ENCODE assay signal across 1 cellular context in the genomic region with DNA sequence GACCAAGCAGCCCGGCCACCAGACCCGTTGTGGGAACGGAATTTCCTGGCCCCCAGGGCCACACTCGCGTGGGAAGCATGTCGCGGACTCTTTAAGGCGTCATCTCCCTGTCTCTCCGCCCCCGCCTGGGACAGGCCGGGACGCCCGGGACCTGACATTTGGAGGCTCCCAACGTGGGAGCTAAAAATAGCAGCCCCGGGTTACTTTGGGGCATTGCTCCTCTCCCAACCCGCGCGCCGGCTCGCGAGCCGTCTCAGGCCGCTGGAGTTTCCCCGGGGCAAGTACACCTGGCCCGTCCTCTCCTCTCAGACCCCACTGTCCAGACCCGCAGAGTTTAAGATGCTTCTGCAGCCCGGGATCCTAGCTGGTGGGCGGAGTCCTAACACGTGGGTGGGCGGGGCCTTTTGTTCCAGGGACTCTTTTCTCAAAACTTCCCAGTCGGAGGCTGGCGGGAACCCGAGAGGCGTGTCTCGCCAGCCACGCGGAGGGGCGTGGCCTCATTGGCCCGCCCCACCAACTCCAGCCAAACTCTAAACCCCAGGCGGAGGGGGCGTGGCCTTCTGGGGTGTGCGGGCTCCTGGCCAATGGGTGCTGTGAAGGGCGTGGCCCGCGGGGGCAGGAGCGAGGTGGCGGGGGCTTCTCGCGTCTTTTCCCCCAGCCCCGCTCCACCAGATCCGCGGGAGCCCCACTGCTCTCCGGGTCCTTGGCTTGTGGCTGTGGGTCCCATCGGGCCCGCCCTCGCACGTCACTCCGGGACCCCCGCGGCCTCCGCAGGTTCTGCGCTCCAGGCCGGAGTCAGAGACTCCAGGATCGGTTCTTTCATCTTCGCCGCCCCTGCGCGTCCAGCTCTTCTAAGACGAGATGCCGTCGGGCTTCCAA.
TF ChIP-seq lines count a peak whose summit lies in the region.

A gene (plus strand): TSS at position 645 of the 879 bp plus-strand sequence. CDS start 217 bp downstream, at position 862.

TF ChIP-seq in K562, 482 proteins besides CTCF, POLR2A, EP300 and RAD21 (continued from another document and continues in another):
- TF ChIP-seq, protein P1, sequence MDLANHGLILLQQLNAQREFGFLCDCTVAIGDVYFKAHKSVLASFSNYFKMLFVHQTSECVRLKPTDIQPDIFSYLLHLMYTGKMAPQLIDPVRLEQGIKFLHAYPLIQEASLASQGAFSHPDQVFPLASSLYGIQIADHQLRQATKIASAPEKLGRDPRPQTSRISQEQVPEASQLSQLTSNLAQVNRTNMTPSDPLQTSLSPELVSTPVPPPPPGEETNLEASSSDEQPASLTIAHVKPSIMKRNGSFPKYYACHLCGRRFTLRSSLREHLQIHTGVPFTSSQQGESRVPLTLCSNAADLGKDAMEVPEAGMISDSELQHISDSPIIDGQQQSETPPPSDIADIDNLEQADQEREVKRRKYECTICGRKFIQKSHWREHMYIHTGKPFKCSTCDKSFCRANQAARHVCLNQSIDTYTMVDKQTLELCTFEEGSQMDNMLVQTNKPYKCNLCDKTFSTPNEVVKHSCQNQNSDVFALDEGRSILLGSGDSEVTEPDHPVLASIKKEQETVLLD (IDR thresholded peaks at IDR 0.05), result 0 out of 2 replicates have a peak, but pooled peaks have one; percentile 8
- TF ChIP-seq, protein P2, sequence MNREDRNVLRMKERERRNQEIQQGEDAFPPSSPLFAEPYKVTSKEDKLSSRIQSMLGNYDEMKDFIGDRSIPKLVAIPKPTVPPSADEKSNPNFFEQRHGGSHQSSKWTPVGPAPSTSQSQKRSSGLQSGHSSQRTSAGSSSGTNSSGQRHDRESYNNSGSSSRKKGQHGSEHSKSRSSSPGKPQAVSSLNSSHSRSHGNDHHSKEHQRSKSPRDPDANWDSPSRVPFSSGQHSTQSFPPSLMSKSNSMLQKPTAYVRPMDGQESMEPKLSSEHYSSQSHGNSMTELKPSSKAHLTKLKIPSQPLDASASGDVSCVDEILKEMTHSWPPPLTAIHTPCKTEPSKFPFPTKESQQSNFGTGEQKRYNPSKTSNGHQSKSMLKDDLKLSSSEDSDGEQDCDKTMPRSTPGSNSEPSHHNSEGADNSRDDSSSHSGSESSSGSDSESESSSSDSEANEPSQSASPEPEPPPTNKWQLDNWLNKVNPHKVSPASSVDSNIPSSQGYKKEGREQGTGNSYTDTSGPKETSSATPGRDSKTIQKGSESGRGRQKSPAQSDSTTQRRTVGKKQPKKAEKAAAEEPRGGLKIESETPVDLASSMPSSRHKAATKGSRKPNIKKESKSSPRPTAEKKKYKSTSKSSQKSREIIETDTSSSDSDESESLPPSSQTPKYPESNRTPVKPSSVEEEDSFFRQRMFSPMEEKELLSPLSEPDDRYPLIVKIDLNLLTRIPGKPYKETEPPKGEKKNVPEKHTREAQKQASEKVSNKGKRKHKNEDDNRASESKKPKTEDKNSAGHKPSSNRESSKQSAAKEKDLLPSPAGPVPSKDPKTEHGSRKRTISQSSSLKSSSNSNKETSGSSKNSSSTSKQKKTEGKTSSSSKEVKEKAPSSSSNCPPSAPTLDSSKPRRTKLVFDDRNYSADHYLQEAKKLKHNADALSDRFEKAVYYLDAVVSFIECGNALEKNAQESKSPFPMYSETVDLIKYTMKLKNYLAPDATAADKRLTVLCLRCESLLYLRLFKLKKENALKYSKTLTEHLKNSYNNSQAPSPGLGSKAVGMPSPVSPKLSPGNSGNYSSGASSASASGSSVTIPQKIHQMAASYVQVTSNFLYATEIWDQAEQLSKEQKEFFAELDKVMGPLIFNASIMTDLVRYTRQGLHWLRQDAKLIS (CRISPR knock-in tag; IDR thresholded peaks at IDR 0.05), result 0 out of 2 replicates have a peak, but pooled peaks have one; percentile 10
- no peak for TF ChIP-seq ZNF583 (CRISPR knock-in tag; IDR thresholded peaks at IDR 0.05)
- no peak for TF ChIP-seq SMARCB1 (IDR thresholded peaks at IDR 0.05; ENCODE audit: insufficient read length, low read depth)
- TF ChIP-seq KAT7 (CRISPR knock-in tag; IDR thresholded peaks at IDR 0.05; ENCODE audit: borderline replicate concordance), result 0 out of 2 replicates have a peak, but pooled peaks have one; percentile 12
- peak; percentile 92 for TF ChIP-seq MYC (IDR thresholded peaks at IDR 0.05; ENCODE audit: low read depth, low read length)
- peak; percentile 46; the same call in 1 of the 2 replicates for TF ChIP-seq MYC (CRISPR knock-in tag; IDR thresholded peaks at IDR 0.05; ENCODE audit: borderline replicate concordance, low read depth)
- TF ChIP-seq, protein P3, sequence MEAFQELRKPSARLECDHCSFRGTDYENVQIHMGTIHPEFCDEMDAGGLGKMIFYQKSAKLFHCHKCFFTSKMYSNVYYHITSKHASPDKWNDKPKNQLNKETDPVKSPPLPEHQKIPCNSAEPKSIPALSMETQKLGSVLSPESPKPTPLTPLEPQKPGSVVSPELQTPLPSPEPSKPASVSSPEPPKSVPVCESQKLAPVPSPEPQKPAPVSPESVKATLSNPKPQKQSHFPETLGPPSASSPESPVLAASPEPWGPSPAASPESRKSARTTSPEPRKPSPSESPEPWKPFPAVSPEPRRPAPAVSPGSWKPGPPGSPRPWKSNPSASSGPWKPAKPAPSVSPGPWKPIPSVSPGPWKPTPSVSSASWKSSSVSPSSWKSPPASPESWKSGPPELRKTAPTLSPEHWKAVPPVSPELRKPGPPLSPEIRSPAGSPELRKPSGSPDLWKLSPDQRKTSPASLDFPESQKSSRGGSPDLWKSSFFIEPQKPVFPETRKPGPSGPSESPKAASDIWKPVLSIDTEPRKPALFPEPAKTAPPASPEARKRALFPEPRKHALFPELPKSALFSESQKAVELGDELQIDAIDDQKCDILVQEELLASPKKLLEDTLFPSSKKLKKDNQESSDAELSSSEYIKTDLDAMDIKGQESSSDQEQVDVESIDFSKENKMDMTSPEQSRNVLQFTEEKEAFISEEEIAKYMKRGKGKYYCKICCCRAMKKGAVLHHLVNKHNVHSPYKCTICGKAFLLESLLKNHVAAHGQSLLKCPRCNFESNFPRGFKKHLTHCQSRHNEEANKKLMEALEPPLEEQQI (IDR thresholded peaks at IDR 0.05), result no peak
- peak; percentile 14; the same call in 1 of the 2 replicates for TF ChIP-seq CXXC5 (CRISPR knock-in tag; IDR thresholded peaks at IDR 0.05)
- peak; percentile 74; the same call in 1 of the 2 replicates for TF ChIP-seq KLF13 (tag; IDR thresholded peaks at IDR 0.05; ENCODE audit: borderline replicate concordance, low read depth)
- TF ChIP-seq BMI1 (IDR thresholded peaks at IDR 0.05; ENCODE audit: low read length), result no peak
- TF ChIP-seq CREBBP (IDR thresholded peaks at IDR 0.05; ENCODE audit: low read depth, low read length), result no peak
- TF ChIP-seq, protein P4, sequence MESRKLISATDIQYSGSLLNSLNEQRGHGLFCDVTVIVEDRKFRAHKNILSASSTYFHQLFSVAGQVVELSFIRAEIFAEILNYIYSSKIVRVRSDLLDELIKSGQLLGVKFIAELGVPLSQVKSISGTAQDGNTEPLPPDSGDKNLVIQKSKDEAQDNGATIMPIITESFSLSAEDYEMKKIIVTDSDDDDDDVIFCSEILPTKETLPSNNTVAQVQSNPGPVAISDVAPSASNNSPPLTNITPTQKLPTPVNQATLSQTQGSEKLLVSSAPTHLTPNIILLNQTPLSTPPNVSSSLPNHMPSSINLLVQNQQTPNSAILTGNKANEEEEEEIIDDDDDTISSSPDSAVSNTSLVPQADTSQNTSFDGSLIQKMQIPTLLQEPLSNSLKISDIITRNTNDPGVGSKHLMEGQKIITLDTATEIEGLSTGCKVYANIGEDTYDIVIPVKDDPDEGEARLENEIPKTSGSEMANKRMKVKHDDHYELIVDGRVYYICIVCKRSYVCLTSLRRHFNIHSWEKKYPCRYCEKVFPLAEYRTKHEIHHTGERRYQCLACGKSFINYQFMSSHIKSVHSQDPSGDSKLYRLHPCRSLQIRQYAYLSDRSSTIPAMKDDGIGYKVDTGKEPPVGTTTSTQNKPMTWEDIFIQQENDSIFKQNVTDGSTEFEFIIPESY (CRISPR knock-in tag; IDR thresholded peaks at IDR 0.05), result 0 out of 2 replicates have a peak, but pooled peaks have one; percentile 0
- TF ChIP-seq FOXJ2 (tag; IDR thresholded peaks at IDR 0.05), result no peak
- TF ChIP-seq RBFOX2 (IDR thresholded peaks at IDR 0.05; ENCODE audit: low read depth, low read length), result peak; percentile 56
- no peak for TF ChIP-seq PRPF4 (IDR thresholded peaks at IDR 0.05; ENCODE audit: insufficient read depth, low read depth, low read length, poor library complexity, severe bottlenecking)
- TF ChIP-seq MEF2A (IDR thresholded peaks at IDR 0.05; ENCODE audit: control insufficient read depth, low read depth, low read length), result peak; percentile 74
- no peak for TF ChIP-seq EHMT2 (IDR thresholded peaks at IDR 0.05)
- no peak for TF ChIP-seq NEUROD1 (IDR thresholded peaks at IDR 0.05; ENCODE audit: borderline replicate concordance, low read depth, low read length, partially characterized antibody)
- no peak for TF ChIP-seq GATAD2A (IDR thresholded peaks at IDR 0.05)
- TF ChIP-seq ARNT (IDR thresholded peaks at IDR 0.05), result no peak
- TF ChIP-seq L3MBTL2 (IDR thresholded peaks at IDR 0.05), result peak; percentile 38
- no peak for TF ChIP-seq PHB2 (IDR thresholded peaks at IDR 0.05; ENCODE audit: low read depth)
- TF ChIP-seq, protein P5, sequence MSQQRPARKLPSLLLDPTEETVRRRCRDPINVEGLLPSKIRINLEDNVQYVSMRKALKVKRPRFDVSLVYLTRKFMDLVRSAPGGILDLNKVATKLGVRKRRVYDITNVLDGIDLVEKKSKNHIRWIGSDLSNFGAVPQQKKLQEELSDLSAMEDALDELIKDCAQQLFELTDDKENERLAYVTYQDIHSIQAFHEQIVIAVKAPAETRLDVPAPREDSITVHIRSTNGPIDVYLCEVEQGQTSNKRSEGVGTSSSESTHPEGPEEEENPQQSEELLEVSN (IDR thresholded peaks at IDR 0.05; ENCODE audit: borderline replicate concordance in 1 of 2, extremely low read depth in 1 of 2, insufficient read depth in 1 of 2, insufficient read length in 1 of 2, low read depth in 1 of 2, low read length in 1 of 2, poor library complexity in 1 of 2, severe bottlenecking in 1 of 2), result peak; percentile 66 to 94
- no peak for TF ChIP-seq ZNF143 (CRISPR knock-in tag; IDR thresholded peaks at IDR 0.05)
- TF ChIP-seq, protein P6, sequence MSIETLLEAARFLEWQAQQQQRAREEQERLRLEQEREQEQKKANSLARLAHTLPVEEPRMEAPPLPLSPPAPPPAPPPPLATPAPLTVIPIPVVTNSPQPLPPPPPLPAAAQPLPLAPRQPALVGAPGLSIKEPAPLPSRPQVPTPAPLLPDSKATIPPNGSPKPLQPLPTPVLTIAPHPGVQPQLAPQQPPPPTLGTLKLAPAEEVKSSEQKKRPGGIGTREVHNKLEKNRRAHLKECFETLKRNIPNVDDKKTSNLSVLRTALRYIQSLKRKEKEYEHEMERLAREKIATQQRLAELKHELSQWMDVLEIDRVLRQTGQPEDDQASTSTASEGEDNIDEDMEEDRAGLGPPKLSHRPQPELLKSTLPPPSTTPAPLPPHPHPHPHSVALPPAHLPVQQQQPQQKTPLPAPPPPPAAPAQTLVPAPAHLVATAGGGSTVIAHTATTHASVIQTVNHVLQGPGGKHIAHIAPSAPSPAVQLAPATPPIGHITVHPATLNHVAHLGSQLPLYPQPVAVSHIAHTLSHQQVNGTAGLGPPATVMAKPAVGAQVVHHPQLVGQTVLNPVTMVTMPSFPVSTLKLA (conservative IDR thresholded peaks at IDR 0.05), result peak; percentile 98 to 99
- TF ChIP-seq XRCC3 (IDR thresholded peaks at IDR 0.05), result no peak
- TF ChIP-seq PHTF2 (CRISPR knock-in tag; IDR thresholded peaks at IDR 0.05), result no peak
- TF ChIP-seq MAZ (CRISPR knock-in tag; conservative IDR thresholded peaks at IDR 0.05 in 1 of 2, IDR thresholded peaks at IDR 0.05 in 1 of 2), result peak in 1 of 2 experiments; percentile 40; a peak in 1 of 4 replicates
- TF ChIP-seq, protein P7, sequence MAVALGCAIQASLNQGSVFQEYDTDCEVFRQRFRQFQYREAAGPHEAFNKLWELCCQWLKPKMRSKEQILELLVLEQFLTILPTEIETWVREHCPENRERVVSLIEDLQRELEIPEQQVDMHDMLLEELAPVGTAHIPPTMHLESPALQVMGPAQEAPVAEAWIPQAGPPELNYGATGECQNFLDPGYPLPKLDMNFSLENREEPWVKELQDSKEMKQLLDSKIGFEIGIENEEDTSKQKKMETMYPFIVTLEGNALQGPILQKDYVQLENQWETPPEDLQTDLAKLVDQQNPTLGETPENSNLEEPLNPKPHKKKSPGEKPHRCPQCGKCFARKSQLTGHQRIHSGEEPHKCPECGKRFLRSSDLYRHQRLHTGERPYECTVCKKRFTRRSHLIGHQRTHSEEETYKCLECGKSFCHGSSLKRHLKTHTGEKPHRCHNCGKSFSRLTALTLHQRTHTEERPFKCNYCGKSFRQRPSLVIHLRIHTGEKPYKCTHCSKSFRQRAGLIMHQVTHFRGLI (CRISPR knock-in tag; IDR thresholded peaks at IDR 0.05), result no peak
- peak; percentile 39; the same call in 1 of the 2 replicates for TF ChIP-seq PHF8 (IDR thresholded peaks at IDR 0.05; ENCODE audit: borderline replicate concordance, low read length)
- TF ChIP-seq NCOR1 (IDR thresholded peaks at IDR 0.05), result no peak
- TF ChIP-seq TBP (optimal IDR thresholded peaks at IDR 0.05; ENCODE audit: low read depth, low read length), result peak; percentile 35
- no peak for TF ChIP-seq ZC3H8 (IDR thresholded peaks at IDR 0.05)
- TF ChIP-seq BRF1 (IDR thresholded peaks at IDR 0.05; ENCODE audit: borderline replicate concordance, extremely low read depth, insufficient read length), result no peak
- no peak for TF ChIP-seq NFRKB (IDR thresholded peaks at IDR 0.05; ENCODE audit: low read depth)
- TF ChIP-seq, protein P8, sequence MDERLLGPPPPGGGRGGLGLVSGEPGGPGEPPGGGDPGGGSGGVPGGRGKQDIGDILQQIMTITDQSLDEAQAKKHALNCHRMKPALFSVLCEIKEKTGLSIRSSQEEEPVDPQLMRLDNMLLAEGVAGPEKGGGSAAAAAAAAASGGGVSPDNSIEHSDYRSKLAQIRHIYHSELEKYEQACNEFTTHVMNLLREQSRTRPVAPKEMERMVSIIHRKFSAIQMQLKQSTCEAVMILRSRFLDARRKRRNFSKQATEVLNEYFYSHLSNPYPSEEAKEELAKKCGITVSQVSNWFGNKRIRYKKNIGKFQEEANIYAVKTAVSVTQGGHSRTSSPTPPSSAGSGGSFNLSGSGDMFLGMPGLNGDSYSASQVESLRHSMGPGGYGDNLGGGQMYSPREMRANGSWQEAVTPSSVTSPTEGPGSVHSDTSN (CRISPR knock-in tag; IDR thresholded peaks at IDR 0.05; ENCODE audit: low read depth), result no peak
- TF ChIP-seq, protein P8 (tag; conservative IDR thresholded peaks at IDR 0.05; ENCODE audit: low read depth), result no peak
- no peak for TF ChIP-seq NR2F6 (CRISPR knock-in tag; IDR thresholded peaks at IDR 0.05)
- no peak for TF ChIP-seq ARHGAP35 (IDR thresholded peaks at IDR 0.05; ENCODE audit: partially characterized antibody)
- TF ChIP-seq HMG20A (CRISPR knock-in tag; conservative IDR thresholded peaks at IDR 0.05), result no peak
- TF ChIP-seq EP400 (IDR thresholded peaks at IDR 0.05), result peak; percentile 40; the same call in 1 of the 2 replicates
- peak; percentile 53 for TF ChIP-seq BHLHE40 (IDR thresholded peaks at IDR 0.05; ENCODE audit: low read length)
